ENCODE assay signal across 1 cellular context in the genomic region with DNA sequence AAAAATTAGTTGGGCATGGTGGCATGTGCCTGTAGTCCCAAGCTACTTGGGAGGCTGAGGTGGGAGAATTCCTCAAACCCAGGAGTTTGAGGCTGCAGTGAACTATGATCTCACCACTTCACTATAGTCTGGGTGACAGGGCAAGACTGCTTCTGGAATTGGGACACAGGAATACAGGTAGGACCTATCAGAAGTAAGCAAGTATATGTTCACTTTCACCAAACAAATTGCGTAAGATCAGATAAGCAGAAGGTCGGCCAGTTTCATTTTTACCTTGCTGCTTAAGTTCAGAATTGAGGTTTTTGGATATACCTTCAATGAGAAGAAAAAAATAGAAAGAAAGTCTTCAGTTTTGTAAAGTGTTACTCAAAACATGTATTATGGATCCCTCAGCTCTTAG.
TF ChIP-seq lines count a peak whose summit lies in the region.

No MANE protein-coding gene starts in this region.

TF ChIP-seq in K562, 482 proteins besides CTCF, POLR2A, EP300 and RAD21 (continued from another document):
- TF ChIP-seq, protein P1, sequence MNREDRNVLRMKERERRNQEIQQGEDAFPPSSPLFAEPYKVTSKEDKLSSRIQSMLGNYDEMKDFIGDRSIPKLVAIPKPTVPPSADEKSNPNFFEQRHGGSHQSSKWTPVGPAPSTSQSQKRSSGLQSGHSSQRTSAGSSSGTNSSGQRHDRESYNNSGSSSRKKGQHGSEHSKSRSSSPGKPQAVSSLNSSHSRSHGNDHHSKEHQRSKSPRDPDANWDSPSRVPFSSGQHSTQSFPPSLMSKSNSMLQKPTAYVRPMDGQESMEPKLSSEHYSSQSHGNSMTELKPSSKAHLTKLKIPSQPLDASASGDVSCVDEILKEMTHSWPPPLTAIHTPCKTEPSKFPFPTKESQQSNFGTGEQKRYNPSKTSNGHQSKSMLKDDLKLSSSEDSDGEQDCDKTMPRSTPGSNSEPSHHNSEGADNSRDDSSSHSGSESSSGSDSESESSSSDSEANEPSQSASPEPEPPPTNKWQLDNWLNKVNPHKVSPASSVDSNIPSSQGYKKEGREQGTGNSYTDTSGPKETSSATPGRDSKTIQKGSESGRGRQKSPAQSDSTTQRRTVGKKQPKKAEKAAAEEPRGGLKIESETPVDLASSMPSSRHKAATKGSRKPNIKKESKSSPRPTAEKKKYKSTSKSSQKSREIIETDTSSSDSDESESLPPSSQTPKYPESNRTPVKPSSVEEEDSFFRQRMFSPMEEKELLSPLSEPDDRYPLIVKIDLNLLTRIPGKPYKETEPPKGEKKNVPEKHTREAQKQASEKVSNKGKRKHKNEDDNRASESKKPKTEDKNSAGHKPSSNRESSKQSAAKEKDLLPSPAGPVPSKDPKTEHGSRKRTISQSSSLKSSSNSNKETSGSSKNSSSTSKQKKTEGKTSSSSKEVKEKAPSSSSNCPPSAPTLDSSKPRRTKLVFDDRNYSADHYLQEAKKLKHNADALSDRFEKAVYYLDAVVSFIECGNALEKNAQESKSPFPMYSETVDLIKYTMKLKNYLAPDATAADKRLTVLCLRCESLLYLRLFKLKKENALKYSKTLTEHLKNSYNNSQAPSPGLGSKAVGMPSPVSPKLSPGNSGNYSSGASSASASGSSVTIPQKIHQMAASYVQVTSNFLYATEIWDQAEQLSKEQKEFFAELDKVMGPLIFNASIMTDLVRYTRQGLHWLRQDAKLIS (CRISPR knock-in tag; IDR thresholded peaks at IDR 0.05), result no peak
